3 cellular contexts compared by ENCODE assay signal in the genomic region with DNA sequence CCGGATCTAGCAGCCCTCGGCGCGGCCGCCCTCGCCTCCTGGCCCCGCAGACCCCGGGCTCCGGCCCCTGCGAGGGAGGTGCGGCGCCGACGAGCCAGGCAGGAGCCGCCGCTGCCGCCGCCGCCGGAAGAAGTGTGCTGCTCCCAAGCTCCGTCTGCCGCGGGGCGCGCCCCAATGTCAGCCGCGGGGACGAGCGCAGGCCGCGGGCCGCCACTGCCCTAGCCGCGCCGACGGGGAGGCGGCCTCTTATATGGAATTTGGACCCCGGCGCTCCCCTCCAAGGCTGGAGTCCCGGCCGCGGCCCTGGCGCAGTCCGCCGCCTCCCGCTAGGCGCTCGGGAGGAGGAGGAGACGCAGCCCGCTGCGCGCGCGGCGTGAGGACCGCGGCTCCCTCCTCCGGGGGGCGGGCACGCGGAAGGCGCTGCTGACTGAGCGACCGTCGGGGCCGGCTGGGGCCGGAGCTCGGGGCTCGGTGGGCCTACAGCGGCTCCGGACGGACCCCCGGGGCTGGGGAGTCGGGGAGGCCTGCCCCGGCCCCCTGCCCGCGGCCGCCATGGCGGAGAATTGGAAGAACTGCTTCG.
TF ChIP-seq lines count a peak whose summit lies in the region.

A gene with protein sequence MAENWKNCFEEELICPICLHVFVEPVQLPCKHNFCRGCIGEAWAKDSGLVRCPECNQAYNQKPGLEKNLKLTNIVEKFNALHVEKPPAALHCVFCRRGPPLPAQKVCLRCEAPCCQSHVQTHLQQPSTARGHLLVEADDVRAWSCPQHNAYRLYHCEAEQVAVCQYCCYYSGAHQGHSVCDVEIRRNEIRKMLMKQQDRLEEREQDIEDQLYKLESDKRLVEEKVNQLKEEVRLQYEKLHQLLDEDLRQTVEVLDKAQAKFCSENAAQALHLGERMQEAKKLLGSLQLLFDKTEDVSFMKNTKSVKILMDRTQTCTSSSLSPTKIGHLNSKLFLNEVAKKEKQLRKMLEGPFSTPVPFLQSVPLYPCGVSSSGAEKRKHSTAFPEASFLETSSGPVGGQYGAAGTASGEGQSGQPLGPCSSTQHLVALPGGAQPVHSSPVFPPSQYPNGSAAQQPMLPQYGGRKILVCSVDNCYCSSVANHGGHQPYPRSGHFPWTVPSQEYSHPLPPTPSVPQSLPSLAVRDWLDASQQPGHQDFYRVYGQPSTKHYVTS (plus strand): TSS at position 414 of the 580 bp plus-strand sequence. CDS start 139 bp downstream, at position 553.

TF ChIP-seq in Ishikawa, 13 proteins besides CTCF, POLR2A, EP300 and RAD21:
- TF ChIP-seq, protein P1, sequence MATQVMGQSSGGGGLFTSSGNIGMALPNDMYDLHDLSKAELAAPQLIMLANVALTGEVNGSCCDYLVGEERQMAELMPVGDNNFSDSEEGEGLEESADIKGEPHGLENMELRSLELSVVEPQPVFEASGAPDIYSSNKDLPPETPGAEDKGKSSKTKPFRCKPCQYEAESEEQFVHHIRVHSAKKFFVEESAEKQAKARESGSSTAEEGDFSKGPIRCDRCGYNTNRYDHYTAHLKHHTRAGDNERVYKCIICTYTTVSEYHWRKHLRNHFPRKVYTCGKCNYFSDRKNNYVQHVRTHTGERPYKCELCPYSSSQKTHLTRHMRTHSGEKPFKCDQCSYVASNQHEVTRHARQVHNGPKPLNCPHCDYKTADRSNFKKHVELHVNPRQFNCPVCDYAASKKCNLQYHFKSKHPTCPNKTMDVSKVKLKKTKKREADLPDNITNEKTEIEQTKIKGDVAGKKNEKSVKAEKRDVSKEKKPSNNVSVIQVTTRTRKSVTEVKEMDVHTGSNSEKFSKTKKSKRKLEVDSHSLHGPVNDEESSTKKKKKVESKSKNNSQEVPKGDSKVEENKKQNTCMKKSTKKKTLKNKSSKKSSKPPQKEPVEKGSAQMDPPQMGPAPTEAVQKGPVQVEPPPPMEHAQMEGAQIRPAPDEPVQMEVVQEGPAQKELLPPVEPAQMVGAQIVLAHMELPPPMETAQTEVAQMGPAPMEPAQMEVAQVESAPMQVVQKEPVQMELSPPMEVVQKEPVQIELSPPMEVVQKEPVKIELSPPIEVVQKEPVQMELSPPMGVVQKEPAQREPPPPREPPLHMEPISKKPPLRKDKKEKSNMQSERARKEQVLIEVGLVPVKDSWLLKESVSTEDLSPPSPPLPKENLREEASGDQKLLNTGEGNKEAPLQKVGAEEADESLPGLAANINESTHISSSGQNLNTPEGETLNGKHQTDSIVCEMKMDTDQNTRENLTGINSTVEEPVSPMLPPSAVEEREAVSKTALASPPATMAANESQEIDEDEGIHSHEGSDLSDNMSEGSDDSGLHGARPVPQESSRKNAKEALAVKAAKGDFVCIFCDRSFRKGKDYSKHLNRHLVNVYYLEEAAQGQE (IDR thresholded peaks at IDR 0.05; ENCODE audit: low read depth) = no peak
- TF ChIP-seq EGR1 (IDR thresholded peaks at IDR 0.05) (no peak), CREB1 (IDR thresholded peaks at IDR 0.05; ENCODE audit: low read depth) (no peak), TAF1 (IDR thresholded peaks at IDR 0.05; ENCODE audit: low read depth) (peak; percentile 24; the same call in 1 of the 2 replicates), NFIC (IDR thresholded peaks at IDR 0.05) (no peak), CEBPB (IDR thresholded peaks at IDR 0.05) (no peak), TCF12 (IDR thresholded peaks at IDR 0.05; ENCODE audit: low read depth) (no peak), TEAD4 (IDR thresholded peaks at IDR 0.05) (no peak; the same call in 1 of the 2 replicates), FOXM1 (IDR thresholded peaks at IDR 0.05; ENCODE audit: borderline replicate concordance, low read depth) (no peak), YY1 (IDR thresholded peaks at IDR 0.05; ENCODE audit: low read depth) (peak; percentile 15)
- TF ChIP-seq, protein P2, sequence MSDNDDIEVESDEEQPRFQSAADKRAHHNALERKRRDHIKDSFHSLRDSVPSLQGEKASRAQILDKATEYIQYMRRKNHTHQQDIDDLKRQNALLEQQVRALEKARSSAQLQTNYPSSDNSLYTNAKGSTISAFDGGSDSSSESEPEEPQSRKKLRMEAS (IDR thresholded peaks at IDR 0.05) = no peak

TF ChIP-seq in WTC11, 78 proteins besides CTCF, POLR2A, EP300 and RAD21 (continued from another document):
- TF ChIP-seq, protein P3, sequence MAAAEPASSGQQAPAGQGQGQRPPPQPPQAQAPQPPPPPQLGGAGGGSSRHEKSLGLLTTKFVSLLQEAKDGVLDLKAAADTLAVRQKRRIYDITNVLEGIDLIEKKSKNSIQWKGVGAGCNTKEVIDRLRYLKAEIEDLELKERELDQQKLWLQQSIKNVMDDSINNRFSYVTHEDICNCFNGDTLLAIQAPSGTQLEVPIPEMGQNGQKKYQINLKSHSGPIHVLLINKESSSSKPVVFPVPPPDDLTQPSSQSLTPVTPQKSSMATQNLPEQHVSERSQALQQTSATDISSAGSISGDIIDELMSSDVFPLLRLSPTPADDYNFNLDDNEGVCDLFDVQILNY (CRISPR knock-in tag; IDR thresholded peaks at IDR 0.05) = no peak; the same call in 1 of the 2 replicates
- TF ChIP-seq, protein P4, sequence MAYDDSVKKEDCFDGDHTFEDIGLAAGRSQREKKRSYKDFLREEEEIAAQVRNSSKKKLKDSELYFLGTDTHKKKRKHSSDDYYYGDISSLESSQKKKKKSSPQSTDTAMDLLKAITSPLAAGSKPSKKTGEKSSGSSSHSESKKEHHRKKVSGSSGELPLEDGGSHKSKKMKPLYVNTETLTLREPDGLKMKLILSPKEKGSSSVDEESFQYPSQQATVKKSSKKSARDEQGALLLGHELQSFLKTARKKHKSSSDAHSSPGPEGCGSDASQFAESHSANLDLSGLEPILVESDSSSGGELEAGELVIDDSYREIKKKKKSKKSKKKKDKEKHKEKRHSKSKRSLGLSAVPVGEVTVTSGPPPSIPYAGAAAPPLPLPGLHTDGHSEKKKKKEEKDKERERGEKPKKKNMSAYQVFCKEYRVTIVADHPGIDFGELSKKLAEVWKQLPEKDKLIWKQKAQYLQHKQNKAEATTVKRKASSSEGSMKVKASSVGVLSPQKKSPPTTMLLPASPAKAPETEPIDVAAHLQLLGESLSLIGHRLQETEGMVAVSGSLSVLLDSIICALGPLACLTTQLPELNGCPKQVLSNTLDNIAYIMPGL (CRISPR knock-in tag; IDR thresholded peaks at IDR 0.05) = peak; percentile 1; the same call in 1 of the 2 replicates
- TF ChIP-seq FOXK1 (CRISPR knock-in tag; IDR thresholded peaks at IDR 0.05) = peak; percentile 56; the same call in 1 of the 2 replicates

TF ChIP-seq in HepG2, 621 proteins besides CTCF, POLR2A, EP300 and RAD21 (continued from another document and continues in another):
- TF ChIP-seq, protein P5, sequence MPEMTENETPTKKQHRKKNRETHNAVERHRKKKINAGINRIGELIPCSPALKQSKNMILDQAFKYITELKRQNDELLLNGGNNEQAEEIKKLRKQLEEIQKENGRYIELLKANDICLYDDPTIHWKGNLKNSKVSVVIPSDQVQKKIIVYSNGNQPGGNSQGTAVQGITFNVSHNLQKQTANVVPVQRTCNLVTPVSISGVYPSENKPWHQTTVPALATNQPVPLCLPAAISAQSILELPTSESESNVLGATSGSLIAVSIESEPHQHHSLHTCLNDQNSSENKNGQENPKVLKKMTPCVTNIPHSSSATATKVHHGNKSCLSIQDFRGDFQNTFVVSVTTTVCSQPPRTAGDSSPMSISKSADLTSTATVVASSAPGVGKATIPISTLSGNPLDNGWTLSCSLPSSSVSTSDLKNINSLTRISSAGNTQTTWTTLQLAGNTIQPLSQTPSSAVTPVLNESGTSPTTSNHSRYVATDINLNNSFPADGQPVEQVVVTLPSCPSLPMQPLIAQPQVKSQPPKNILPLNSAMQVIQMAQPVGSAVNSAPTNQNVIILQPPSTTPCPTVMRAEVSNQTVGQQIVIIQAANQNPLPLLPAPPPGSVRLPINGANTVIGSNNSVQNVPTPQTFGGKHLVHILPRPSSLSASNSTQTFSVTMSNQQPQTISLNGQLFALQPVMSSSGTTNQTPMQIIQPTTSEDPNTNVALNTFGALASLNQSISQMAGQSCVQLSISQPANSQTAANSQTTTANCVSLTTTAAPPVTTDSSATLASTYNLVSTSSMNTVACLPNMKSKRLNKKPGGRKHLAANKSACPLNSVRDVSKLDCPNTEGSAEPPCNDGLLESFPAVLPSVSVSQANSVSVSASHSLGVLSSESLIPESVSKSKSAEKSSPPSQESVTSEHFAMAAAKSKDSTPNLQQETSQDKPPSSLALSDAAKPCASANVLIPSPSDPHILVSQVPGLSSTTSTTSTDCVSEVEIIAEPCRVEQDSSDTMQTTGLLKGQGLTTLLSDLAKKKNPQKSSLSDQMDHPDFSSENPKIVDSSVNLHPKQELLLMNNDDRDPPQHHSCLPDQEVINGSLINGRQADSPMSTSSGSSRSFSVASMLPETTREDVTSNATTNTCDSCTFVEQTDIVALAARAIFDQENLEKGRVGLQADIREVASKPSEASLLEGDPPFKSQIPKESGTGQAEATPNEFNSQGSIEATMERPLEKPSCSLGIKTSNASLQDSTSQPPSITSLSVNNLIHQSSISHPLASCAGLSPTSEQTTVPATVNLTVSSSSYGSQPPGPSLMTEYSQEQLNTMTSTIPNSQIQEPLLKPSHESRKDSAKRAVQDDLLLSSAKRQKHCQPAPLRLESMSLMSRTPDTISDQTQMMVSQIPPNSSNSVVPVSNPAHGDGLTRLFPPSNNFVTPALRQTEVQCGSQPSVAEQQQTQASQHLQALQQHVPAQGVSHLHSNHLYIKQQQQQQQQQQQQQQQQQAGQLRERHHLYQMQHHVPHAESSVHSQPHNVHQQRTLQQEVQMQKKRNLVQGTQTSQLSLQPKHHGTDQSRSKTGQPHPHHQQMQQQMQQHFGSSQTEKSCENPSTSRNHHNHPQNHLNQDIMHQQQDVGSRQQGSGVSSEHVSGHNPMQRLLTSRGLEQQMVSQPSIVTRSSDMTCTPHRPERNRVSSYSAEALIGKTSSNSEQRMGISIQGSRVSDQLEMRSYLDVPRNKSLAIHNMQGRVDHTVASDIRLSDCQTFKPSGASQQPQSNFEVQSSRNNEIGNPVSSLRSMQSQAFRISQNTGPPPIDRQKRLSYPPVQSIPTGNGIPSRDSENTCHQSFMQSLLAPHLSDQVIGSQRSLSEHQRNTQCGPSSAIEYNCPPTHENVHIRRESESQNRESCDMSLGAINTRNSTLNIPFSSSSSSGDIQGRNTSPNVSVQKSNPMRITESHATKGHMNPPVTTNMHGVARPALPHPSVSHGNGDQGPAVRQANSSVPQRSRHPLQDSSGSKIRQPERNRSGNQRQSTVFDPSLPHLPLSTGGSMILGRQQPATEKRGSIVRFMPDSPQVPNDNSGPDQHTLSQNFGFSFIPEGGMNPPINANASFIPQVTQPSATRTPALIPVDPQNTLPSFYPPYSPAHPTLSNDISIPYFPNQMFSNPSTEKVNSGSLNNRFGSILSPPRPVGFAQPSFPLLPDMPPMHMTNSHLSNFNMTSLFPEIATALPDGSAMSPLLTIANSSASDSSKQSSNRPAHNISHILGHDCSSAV (CRISPR knock-in tag; IDR thresholded peaks at IDR 0.05; ENCODE audit: borderline replicate concordance) = 0 out of 2 replicates have a peak, but pooled peaks have one; percentile 7
- TF ChIP-seq ZIK1 (CRISPR knock-in tag; IDR thresholded peaks at IDR 0.05; ENCODE audit: borderline replicate concordance, low read depth) (0 out of 2 replicates have a peak, but pooled peaks have one; percentile 8), ZNF777 (CRISPR knock-in tag; IDR thresholded peaks at IDR 0.05) (peak; percentile 77), HNF4G (IDR thresholded peaks at IDR 0.05; ENCODE audit: borderline replicate concordance, low read depth, low read length) (peak; percentile 45; the same call in 1 of the 2 replicates), HNF4G (CRISPR knock-in tag; IDR thresholded peaks at IDR 0.05; ENCODE audit: borderline replicate concordance, low read depth) (peak; percentile 8; the same call in 1 of the 2 replicates), ZNF138 (CRISPR knock-in tag; IDR thresholded peaks at IDR 0.05; ENCODE audit: low read depth) (0 out of 2 replicates have a peak, but pooled peaks have one; percentile 1), SIN3A (IDR thresholded peaks at IDR 0.05; ENCODE audit: borderline replicate concordance, low read depth, low read length) (peak; percentile 36; the same call in 1 of the 2 replicates), HOXA7 (CRISPR knock-in tag; IDR thresholded peaks at IDR 0.05) (no peak), SPEN (CRISPR knock-in tag; IDR thresholded peaks at IDR 0.05; ENCODE audit: low read depth) (0 out of 2 replicates have a peak, but pooled peaks have one; percentile 3), ZFP37 (CRISPR knock-in tag; IDR thresholded peaks at IDR 0.05; ENCODE audit: borderline replicate concordance) (no peak), ZBTB7A (CRISPR knock-in tag; IDR thresholded peaks at IDR 0.05) (0 out of 2 replicates have a peak, but pooled peaks have one; percentile 12), SKI (IDR thresholded peaks at IDR 0.05; ENCODE audit: partially characterized antibody) (peak; percentile 70), ZSCAN29 (CRISPR knock-in tag; conservative IDR thresholded peaks at IDR 0.05) (no peak), SMAD1 (CRISPR knock-in tag; IDR thresholded peaks at IDR 0.05; ENCODE audit: borderline replicate concordance, low read depth) (0 out of 2 replicates have a peak, but pooled peaks have one; percentile 5)
- TF ChIP-seq, protein P6, sequence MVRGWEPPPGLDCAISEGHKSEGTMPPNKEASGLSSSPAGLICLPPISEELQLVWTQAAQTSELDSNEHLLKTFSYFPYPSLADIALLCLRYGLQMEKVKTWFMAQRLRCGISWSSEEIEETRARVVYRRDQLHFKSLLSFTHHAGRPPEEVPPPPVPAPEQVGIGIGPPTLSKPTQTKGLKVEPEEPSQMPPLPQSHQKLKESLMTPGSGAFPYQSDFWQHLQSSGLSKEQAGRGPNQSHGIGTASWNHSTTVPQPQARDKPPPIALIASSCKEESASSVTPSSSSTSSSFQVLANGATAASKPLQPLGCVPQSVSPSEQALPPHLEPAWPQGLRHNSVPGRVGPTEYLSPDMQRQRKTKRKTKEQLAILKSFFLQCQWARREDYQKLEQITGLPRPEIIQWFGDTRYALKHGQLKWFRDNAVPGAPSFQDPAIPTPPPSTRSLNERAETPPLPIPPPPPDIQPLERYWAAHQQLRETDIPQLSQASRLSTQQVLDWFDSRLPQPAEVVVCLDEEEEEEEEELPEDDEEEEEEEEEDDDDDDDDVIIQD (CRISPR knock-in tag; IDR thresholded peaks at IDR 0.05; ENCODE audit: low read depth) = 0 out of 2 replicates have a peak, but pooled peaks have one; percentile 0
- TF ChIP-seq, protein P7, sequence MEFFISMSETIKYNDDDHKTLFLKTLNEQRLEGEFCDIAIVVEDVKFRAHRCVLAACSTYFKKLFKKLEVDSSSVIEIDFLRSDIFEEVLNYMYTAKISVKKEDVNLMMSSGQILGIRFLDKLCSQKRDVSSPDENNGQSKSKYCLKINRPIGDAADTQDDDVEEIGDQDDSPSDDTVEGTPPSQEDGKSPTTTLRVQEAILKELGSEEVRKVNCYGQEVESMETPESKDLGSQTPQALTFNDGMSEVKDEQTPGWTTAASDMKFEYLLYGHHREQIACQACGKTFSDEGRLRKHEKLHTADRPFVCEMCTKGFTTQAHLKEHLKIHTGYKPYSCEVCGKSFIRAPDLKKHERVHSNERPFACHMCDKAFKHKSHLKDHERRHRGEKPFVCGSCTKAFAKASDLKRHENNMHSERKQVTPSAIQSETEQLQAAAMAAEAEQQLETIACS (CRISPR knock-in tag; IDR thresholded peaks at IDR 0.05) = peak; percentile 88
- TF ChIP-seq, protein P8, sequence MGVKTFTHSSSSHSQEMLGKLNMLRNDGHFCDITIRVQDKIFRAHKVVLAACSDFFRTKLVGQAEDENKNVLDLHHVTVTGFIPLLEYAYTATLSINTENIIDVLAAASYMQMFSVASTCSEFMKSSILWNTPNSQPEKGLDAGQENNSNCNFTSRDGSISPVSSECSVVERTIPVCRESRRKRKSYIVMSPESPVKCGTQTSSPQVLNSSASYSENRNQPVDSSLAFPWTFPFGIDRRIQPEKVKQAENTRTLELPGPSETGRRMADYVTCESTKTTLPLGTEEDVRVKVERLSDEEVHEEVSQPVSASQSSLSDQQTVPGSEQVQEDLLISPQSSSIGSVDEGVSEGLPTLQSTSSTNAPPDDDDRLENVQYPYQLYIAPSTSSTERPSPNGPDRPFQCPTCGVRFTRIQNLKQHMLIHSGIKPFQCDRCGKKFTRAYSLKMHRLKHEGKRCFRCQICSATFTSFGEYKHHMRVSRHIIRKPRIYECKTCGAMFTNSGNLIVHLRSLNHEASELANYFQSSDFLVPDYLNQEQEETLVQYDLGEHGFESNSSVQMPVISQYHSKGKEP (CRISPR knock-in tag; IDR thresholded peaks at IDR 0.05) = no peak
